Comparison of ENCODE assay signal across 18 cellular contexts in genomic region chr4:141435446-141436225, GRCh38.
DNase-seq lines count a peak whose midpoint lies in the region; ATAC-seq and TF ChIP-seq lines count a peak whose summit lies in the region.
"Had no signal": no experiment of that assay in that cellular context is flagged by ENCODE, and none has a peak within 500 bp of the region (broad histone marks: within the 10 kb centered on the region; RNA-seq: fewer than 3 reads in every experiment).

No MANE protein-coding gene starts in this region.

- TF ChIP-seq CTCF in fibroblast of mammary gland (conservative IDR thresholded peaks at IDR 0.05; ENCODE audit: control insufficient read depth, insufficient read depth, low read depth, low read length) = no peak

- H2AFZ ChIP-seq in ACC112 (ENCODE audit: low read length, unreplicated experiment) = peak overlapping the region; percentile 16

- H3K36me3 Mint-ChIP-seq in natural killer cell treated with Interleukin-12 subunit alpha and Interleukin-12 subunit beta and Interleukin-15 and Interleukin-18, amount 100 ng/mL, for 72 hours = no peaks in the 10 kb centered on the region

- H3K79me2 ChIP-seq in ACC112 (ENCODE audit: control insufficient read depth, insufficient read depth, low read length, unreplicated experiment) = no peaks in the 10 kb centered on the region

- H3K4me3 Mint-ChIP-seq in natural killer cell treated with Interleukin-12 subunit alpha and Interleukin-12 subunit beta and Interleukin-15 and Interleukin-18, amount 100 ng/mL, for 72 hours = no peak overlapping the region
- H3K4me3 Mint-ChIP-seq: H9 had no signal

- H3K27ac Mint-ChIP-seq in natural killer cell treated with Interleukin-12 subunit alpha and Interleukin-12 subunit beta and Interleukin-15 and Interleukin-18, amount 100 ng/mL, for 72 hours = no peak overlapping the region
- H3K27ac Mint-ChIP-seq: H9 had no signal

- H3K27me3 Mint-ChIP-seq in natural killer cell treated with Interleukin-12 subunit alpha and Interleukin-12 subunit beta and Interleukin-15 and Interleukin-18, amount 100 ng/mL, for 72 hours = peaks cover 0 to 2% of the 10 kb centered on the region in 2 donors

- no peak for ATAC-seq in HG02759 (IDR thresholded peaks at IDR 0.05; ENCODE audit: unreplicated experiment)
- no peak for ATAC-seq in natural killer cell treated with Interleukin-12 subunit alpha and Interleukin-12 subunit beta and Interleukin-15 and Interleukin-18, amount 100 ng/mL, for 72 hours

- H3K4me1 Mint-ChIP-seq in natural killer cell treated with Interleukin-12 subunit alpha and Interleukin-12 subunit beta and Interleukin-15 and Interleukin-18, amount 100 ng/mL, for 72 hours (ENCODE audit: low read depth in 2 of 2) = no peaks in the 10 kb centered on the region
- H3K4me1 Mint-ChIP-seq: H9 had no signal

- peak overlapping the region; percentile 4; the same call in 1 of the 2 replicates for H3K27ac ChIP-seq in ACC112 (ENCODE audit: low read depth, low read length)
- H3K27ac ChIP-seq: RWPE1 had no signal

- H3K4me3 ChIP-seq in ACC112 (ENCODE audit: low read depth, low read length) (no peak overlapping the region), fibroblast of mammary gland (ENCODE audit: control insufficient read depth, low read depth, low read length) (no peak overlapping the region)

- H3K36me3 ChIP-seq in ACC112 (ENCODE audit: insufficient read depth, low read length) = no peaks in the 10 kb centered on the region

- peaks cover 12% of the 10 kb centered on the region for H3K4me1 ChIP-seq in ACC112 (ENCODE audit: control insufficient read depth, insufficient read depth, low read length, unreplicated experiment)

- peak; percentile 40 for DNase-seq in HCEC 1CT
- peak; percentile 13 for DNase-seq in astrocyte of the hippocampus (ENCODE audit: low read depth, low spot score)
- DNase-seq in fibroblast of mammary gland (ENCODE audit: low read depth) = peak; percentile 21
- no peak for DNase-seq in cardiac septum (ENCODE audit: low spot score)
- DNase-seq in NCI-H2171 (lab: John Stamatoyannopoulos, UW) = no peak
- no peak for DNase-seq in natural killer cell treated with Interleukin-12 subunit alpha and Interleukin-12 subunit beta and Interleukin-15 and Interleukin-18, amount 100 ng/mL, for 72 hours (ENCODE audit: low spot score)
- DNase-seq: 8988T, AML-193, DMS79 treated with DMSO at 0.1 percent for 48 hours, H9, NCI-H1436 treated with DMSO at 0.1 percent for 48 hours, NCI-H2081, NCI-H226, NCI-H526 treated with DMSO at 0.1 percent for 48 hours, OCI-M1 had no signal

- H3K9me3 Mint-ChIP-seq in natural killer cell treated with Interleukin-12 subunit alpha and Interleukin-12 subunit beta and Interleukin-15 and Interleukin-18, amount 100 ng/mL, for 72 hours = peaks cover 13% of the 10 kb centered on the region

- no peaks in the 10 kb centered on the region for H3K27me3 ChIP-seq in ACC112 (ENCODE audit: insufficient read depth, low read length)

- intact Hi-C loops in cardiac septum (cut with DNase I) = no loop called here

Comparison
In these comparisons a context has a peak if more than half of its experiments do, and no peak if none do; other contexts are left out.
1. DNase-seq: peak in HCEC 1CT (single experiment), astrocyte of the hippocampus (single experiment) and fibroblast of mammary gland (single experiment); none in cardiac septum (single experiment), NCI-H2171 (single experiment) and natural killer cell treated with Interleukin-12 subunit alpha and Interleukin-12 subunit beta and Interleukin-15 and Interleukin-18, amount 100 ng/mL, for 72 hours (single experiment).